In the genomic region with DNA sequence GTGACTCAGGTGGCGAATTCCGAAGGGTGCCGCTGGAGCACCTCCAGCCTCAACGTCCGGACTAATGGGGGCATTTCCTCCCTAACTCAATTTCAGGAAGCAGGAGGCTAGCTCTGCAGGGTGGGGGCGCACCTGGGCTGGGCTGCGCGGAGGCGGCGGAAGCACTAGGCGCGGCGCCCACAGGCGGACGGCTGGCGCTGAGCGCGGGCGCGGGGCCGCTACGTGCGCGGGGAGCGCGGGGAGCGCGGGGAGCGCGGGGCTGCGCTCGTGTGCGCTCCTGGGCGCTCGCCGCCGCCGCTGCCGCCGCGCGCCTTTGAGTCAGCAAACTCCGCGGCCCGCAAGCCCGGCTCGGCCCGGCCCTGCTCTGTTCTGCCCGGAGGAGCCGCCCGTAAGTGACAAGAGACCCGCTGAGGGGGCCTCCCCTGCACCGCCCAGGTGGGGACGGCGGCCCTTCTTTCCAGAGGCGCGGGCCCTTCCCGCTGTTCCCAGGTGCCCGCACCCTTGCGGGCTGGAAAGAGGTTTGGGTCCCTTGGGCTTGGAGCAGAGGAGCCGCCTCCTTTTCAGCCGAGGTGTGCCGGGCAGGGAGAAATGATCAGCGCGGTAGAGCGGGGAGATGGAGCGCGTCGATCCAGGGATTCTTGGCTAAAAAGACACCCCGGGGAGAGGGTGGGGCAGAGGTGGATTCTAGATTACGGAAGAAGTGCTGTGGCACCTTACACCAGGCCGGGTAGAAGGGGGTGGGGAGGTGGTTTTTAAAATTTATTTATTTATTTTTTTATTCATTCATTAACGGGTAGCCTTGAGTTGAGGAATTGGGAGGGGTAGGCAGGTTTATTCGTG, we compare ENCODE assay signal across 8 cellular contexts. TPM values are rescaled to one million over a fixed set of nuclear protein-coding genes. Genes with fewer than 3 reads are reported as not detected.
DNase-seq lines count a peak whose midpoint lies in the region; ATAC-seq, FAIRE-seq and TF ChIP-seq lines count a peak whose summit lies in the region.

A gene with protein sequence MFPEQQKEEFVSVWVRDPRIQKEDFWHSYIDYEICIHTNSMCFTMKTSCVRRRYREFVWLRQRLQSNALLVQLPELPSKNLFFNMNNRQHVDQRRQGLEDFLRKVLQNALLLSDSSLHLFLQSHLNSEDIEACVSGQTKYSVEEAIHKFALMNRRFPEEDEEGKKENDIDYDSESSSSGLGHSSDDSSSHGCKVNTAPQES (plus strand): TSS at position 164 of the 840 bp plus-strand sequence. CDS start 54,581 bp downstream, outside the sequence.

- no peak within 1 kb of the TSS for H3K27ac ChIP-seq in PC-3 (ENCODE audit: low read length)
- peak within 1 kb of the TSS in 3 of 4 donors; percentile 51 to 91 (median 73) for H3K27ac ChIP-seq in pancreas
- peak within 1 kb of the TSS in 2 of 4 donors; percentile 62 to 75 for H3K27ac ChIP-seq in tibial nerve

- H3K36me3 ChIP-seq in Caco-2 (ENCODE audit: control insufficient read depth, insufficient read depth, low read length) (no peaks in the 10 kb centered on the region), PC-3 (ENCODE audit: low read depth, low read length) (no peaks in the 10 kb centered on the region), pancreas (no peaks in the 10 kb centered on the region), tibial nerve (no peaks in the 10 kb centered on the region)

- TF ChIP-seq CTCF in Caco-2 (IDR thresholded peaks at IDR 0.05; ENCODE audit: insufficient read depth in 1 of 2, low read depth in 1 of 2, low read length in 1 of 2, severe bottlenecking in 1 of 2, unreplicated experiment in 1 of 2) (peak; percentile 28 to 63), GM20000 (IDR thresholded peaks at IDR 0.05; ENCODE audit: extremely low read depth, missing control alignments) (peak; percentile 70), PC-3 (conservative IDR thresholded peaks at IDR 0.05; ENCODE audit: low read depth, low read length) (peak; percentile 54), pancreas (IDR thresholded peaks at IDR 0.05) (peak in 1 of 4 donors; percentile 10), tibial nerve (IDR thresholded peaks at IDR 0.05) (peak in 1 of 5 experiments; percentile 23)

- BruUV-seq in Caco-2 (replicated peaks; lab: Mats Ljungman, UMichigan) (TSS peak; percentile 26), PC-3 (replicated peaks; lab: Mats Ljungman, UMichigan) (no TSS peak)

- H4K20me1 ChIP-seq in PC-3 (ENCODE audit: low read length): no peaks in the 10 kb centered on the region

- peak within 1 kb of the TSS; percentile 78 for H3K4me3 Mint-ChIP-seq in Caco-2 (ENCODE audit: unreplicated experiment)
- peak within 1 kb of the TSS; percentile 99 for H3K4me3 Mint-ChIP-seq in activated T-helper 2 cell treated with anti-CD3 and anti-CD28 coated beads, Interferon-gamma antibody, Interleukin-2, Interleukin-4, amounts not matched to agents 10 μg/mL and 5 μg/mL and 100 μg/mL, durations not matched to agents 14 hours and 24 hours and 36 hours (ENCODE audit: low read depth)

- no peaks in the 10 kb centered on the region for H3F3A ChIP-seq in PC-3 (ENCODE audit: low read length, unreplicated experiment)

- ATAC-seq in PC-3: peak; percentile 89
- ATAC-seq in pancreas: peak; percentile 91 to 96 (median 93)

- no peaks in the 10 kb centered on the region for H3K9me3 Mint-ChIP-seq in Caco-2 (ENCODE audit: unreplicated experiment)
- no peaks in the 10 kb centered on the region for H3K9me3 Mint-ChIP-seq in activated T-helper 2 cell treated with anti-CD3 and anti-CD28 coated beads, Interferon-gamma antibody, Interleukin-2, Interleukin-4, amounts not matched to agents 10 μg/mL and 5 μg/mL and 100 μg/mL, durations not matched to agents 14 hours and 24 hours and 36 hours

- TF ChIP-seq POLR2A in tibial nerve (IDR thresholded peaks at IDR 0.05): no peak

- peak within 1 kb of the TSS; percentile 74 for H3K27ac Mint-ChIP-seq in Caco-2 (ENCODE audit: unreplicated experiment)
- peak within 1 kb of the TSS; percentile 95 for H3K27ac Mint-ChIP-seq in activated T-helper 2 cell treated with anti-CD3 and anti-CD28 coated beads, Interferon-gamma antibody, Interleukin-2, Interleukin-4, amounts not matched to agents 10 μg/mL and 5 μg/mL and 100 μg/mL, durations not matched to agents 14 hours and 24 hours and 36 hours

- no peaks in the 10 kb centered on the region for H3K27me3 Mint-ChIP-seq in Caco-2 (ENCODE audit: insufficient read depth, unreplicated experiment)
- H3K27me3 Mint-ChIP-seq in activated T-helper 2 cell treated with anti-CD3 and anti-CD28 coated beads, Interferon-gamma antibody, Interleukin-2, Interleukin-4, amounts not matched to agents 10 μg/mL and 5 μg/mL and 100 μg/mL, durations not matched to agents 14 hours and 24 hours and 36 hours (ENCODE audit: low read depth): peaks cover 4% of the 10 kb centered on the region

- H3K4me1 Mint-ChIP-seq in Caco-2 (ENCODE audit: low read depth, unreplicated experiment): peaks cover 10% of the 10 kb centered on the region
- peaks cover 37% of the 10 kb centered on the region for H3K4me1 Mint-ChIP-seq in activated T-helper 2 cell treated with anti-CD3 and anti-CD28 coated beads, Interferon-gamma antibody, Interleukin-2, Interleukin-4, amounts not matched to agents 10 μg/mL and 5 μg/mL and 100 μg/mL, durations not matched to agents 14 hours and 24 hours and 36 hours (ENCODE audit: low read depth)

- POLR2A ChIA-PET in Caco-2 (lab: Charles Lee): no interaction called here
- POLR2A ChIA-PET in PC-3 (lab: Charles Lee; ENCODE audit: unreplicated experiment): interaction anchor here (0.7 kb wide), 1 partner anchor 399 kb away, joined by 3 read pairs; no protein-coding TSS in a partner anchor

- H3K79me2 ChIP-seq in PC-3 (ENCODE audit: low read length): 0 out of 2 replicates have a peak, but pooled peaks cover 3% of the 10 kb centered on the region

- H3K4me1 ChIP-seq in Caco-2 (no peaks in the 10 kb centered on the region), PC-3 (ENCODE audit: insufficient read depth, low read length) (peaks cover 6% of the 10 kb centered on the region; the same call in 1 of the 2 replicates), pancreas (peaks cover 0 to 8% (median 0%) of the 10 kb centered on the region in 3 donors), tibial nerve (peaks cover 0 to 15% (median 3%) of the 10 kb centered on the region in 4 donors)

- H3K9me2 ChIP-seq in PC-3 (replicated peaks; ENCODE audit: low read length): no peaks in the 10 kb centered on the region

- no peak for TF ChIP-seq EP300 in tibial nerve (IDR thresholded peaks at IDR 0.05)

- intact Hi-C loops in Caco-2 (cut with micrococcal nuclease; ENCODE audit: unreplicated experiment): loop anchor here (2.0 kb wide), 1 partner anchor 73 kb away; no protein-coding TSS in a partner anchor
- intact Hi-C loops in PC-3 (cut with micrococcal nuclease): loop anchor here (2.0 to 5.0 kb wide), 2 partner anchors 73 to 90 kb away; a partner anchor contains a TSS
- intact Hi-C loops in activated T-helper 2 cell treated with anti-CD3 and anti-CD28 coated beads, Interferon-gamma antibody, Interleukin-2, Interleukin-4, amounts not matched to agents 10 μg/mL and 5 μg/mL and 100 μg/mL, durations not matched to agents 14 hours and 24 hours and 36 hours (cut with micrococcal nuclease): loop anchor here (2.0 to 10.0 kb wide), 5 partner anchors 200 to 1370 kb away; a partner anchor contains a TSS
- intact Hi-C loops in head of caudate nucleus (cut with DNase I): loop anchor here (5.0 kb wide), 1 partner anchor 90 kb away; a partner anchor contains a TSS
- intact Hi-C loops in pancreas (cut with DNase I): loop anchor here in 1 of 3 donors (5.0 kb wide), 1 partner anchor 75 kb away; no protein-coding TSS in a partner anchor

- peak; percentile 96 for FAIRE-seq in HTR-8/SVneo (lab: Jason Lieb, UNC)
- FAIRE-seq in pancreas (lab: Jason Lieb, UNC): no peak

- CTCF ChIA-PET in Caco-2 (lab: Charles Lee): interaction anchor here (1.2 to 1.4 kb wide), 3 partner anchors 56 to 78 kb away, joined by 3 to 4 read pairs (median 4); no protein-coding TSS in a partner anchor
- CTCF ChIA-PET in PC-3 (lab: Charles Lee): interaction anchor here (0.6 to 1.7 kb wide), 2 partner anchors 73 to 216 kb away, joined by 3 to 8 read pairs; no protein-coding TSS in a partner anchor

- H3K9me3 ChIP-seq in Caco-2: no peaks in the 10 kb centered on the region
- no peaks in the 10 kb centered on the region for H3K9me3 ChIP-seq in PC-3 (ENCODE audit: low read length)
- no peaks in the 10 kb centered on the region for H3K9me3 ChIP-seq in pancreas
- H3K9me3 ChIP-seq in tibial nerve: no peaks in the 10 kb centered on the region

- WGBS in pancreas, 2 donors: 1% methylated on average over 51 to 74 of the region's 74 CpGs
- 2 to 5% methylated on average over 47 to 71 of the region's 74 CpGs for WGBS in tibial nerve, 2 donors

- H3K27me3 ChIP-seq in Caco-2 (replicated peaks; ENCODE audit: control insufficient read depth, insufficient read depth, low read length) (no peaks in the 10 kb centered on the region), PC-3 (ENCODE audit: low read length) (no peaks in the 10 kb centered on the region), pancreas (no peaks in the 10 kb centered on the region), tibial nerve (peaks cover 0 to 11% of the 10 kb centered on the region in 2 donors)

- peak within 1 kb of the TSS; percentile 62 for H3K4me3 ChIP-seq in Caco-2 (ENCODE audit: low read depth, low read length)
- peak within 1 kb of the TSS; percentile 97 for H3K4me3 ChIP-seq in PC-3 (ENCODE audit: low read length)
- peak within 1 kb of the TSS; percentile 33 to 86 (median 50) for H3K4me3 ChIP-seq in pancreas
- peak within 1 kb of the TSS; percentile 35 to 65 (median 56) for H3K4me3 ChIP-seq in tibial nerve

- no peaks in the 10 kb centered on the region for H3K36me3 Mint-ChIP-seq in Caco-2 (ENCODE audit: insufficient read depth, unreplicated experiment)
- H3K36me3 Mint-ChIP-seq in activated T-helper 2 cell treated with anti-CD3 and anti-CD28 coated beads, Interferon-gamma antibody, Interleukin-2, Interleukin-4, amounts not matched to agents 10 μg/mL and 5 μg/mL and 100 μg/mL, durations not matched to agents 14 hours and 24 hours and 36 hours (ENCODE audit: low read depth): peaks cover 25% of the 10 kb centered on the region

- peak within 1 kb of the TSS; percentile 79 for H3K9ac ChIP-seq in PC-3 (ENCODE audit: low read length)

- H2AFZ ChIP-seq in PC-3 (ENCODE audit: low read length): peak within 1 kb of the TSS; percentile 99

- peak; percentile 75 to 84 for DNase-seq in Caco-2
- peak; percentile 82 for DNase-seq in GM20000 (ENCODE audit: low spot score)
- peak; percentile 48 for DNase-seq in HTR-8/SVneo (ENCODE audit: insufficient read length, low spot score)
- peak; percentile 72 for DNase-seq in PC-3
- DNase-seq in activated T-helper 2 cell treated with anti-CD3 and anti-CD28 coated beads, Interferon-gamma antibody, Interleukin-2, Interleukin-4, amounts not matched to agents 10 μg/mL and 5 μg/mL and 100 μg/mL, durations not matched to agents 14 hours and 24 hours and 36 hours (ENCODE audit: low spot score): peak; percentile 67
- peak in 40 of 42 donors; percentile 12 to 80 (median 58) for DNase-seq in head of caudate nucleus
- peak; percentile 65 to 89 (median 75) for DNase-seq in pancreas
- no peak for DNase-seq in tibial nerve (ENCODE audit: low spot score in 2 of 2)

- peak within 1 kb of the TSS; percentile 82 for H3K4me2 ChIP-seq in PC-3 (ENCODE audit: low read length)

RNA-seq across cellular contexts. Expression of the gene that starts here (rescaled TPM):
- total RNA-seq in Caco-2 (2022) (7.6 and 8.8 TPM in 2 replicates), PC-3 (2014; rRNA removed) (6.2 and 7.9 TPM in 2 replicates), pancreas (10 to 100 TPM in 2 of 6 donors, 1 to 10 TPM in 4; 2.9 to 23.5 (median 6.0) TPM), tibial nerve (10 to 100 TPM in 1 of 4 donors, 1 to 10 TPM in 3; 1.7 to 15.9 (median 2.5) TPM)
- 54.9 and 59.3 TPM in 2 replicates for total RNA-seq in activated T-helper 2 cell treated with anti-CD3 and anti-CD28 coated beads, Interferon-gamma antibody, Interleukin-2, Interleukin-4, amounts not matched to agents 10 μg/mL and 5 μg/mL and 100 μg/mL, durations not matched to agents 14 hours and 24 hours and 36 hours
- polyA plus RNA-seq in pancreas: 1 to 10 TPM; 5.0 to 8.0 TPM

Comparison
In these comparisons a context has a peak if more than half of its experiments do, and no peak if none do; other contexts are left out.
1. DNase-seq: peak in Caco-2 (2 of 2), GM20000 (single experiment), HTR-8/SVneo (single experiment), PC-3 (single experiment), activated T-helper 2 cell treated with anti-CD3 and anti-CD28 coated beads, Interferon-gamma antibody, Interleukin-2, Interleukin-4, amounts not matched to agents 10 μg/mL and 5 μg/mL and 100 μg/mL, durations not matched to agents 14 hours and 24 hours and 36 hours (single experiment), head of caudate nucleus (40 of 42) and pancreas (6 of 6); none in tibial nerve (0 of 2).
2. Peak in every context shown above with its lines, with median percentiles within 50 percentile points of each other: H3K4me3 ChIP-seq.